ENCODE assay signal across 2 cellular contexts in genomic region chr7:1136841-1137516, GRCh38.
TF ChIP-seq lines count a peak whose summit lies in the region.

No MANE protein-coding gene starts in this region.

TF ChIP-seq in A549, 52 proteins besides CTCF, POLR2A, EP300 and RAD21:
- TF ChIP-seq ATOH8 (CRISPR knock-in tag; IDR thresholded peaks at IDR 0.05; ENCODE audit: low read depth) (no peak), BHLHE40 (IDR thresholded peaks at IDR 0.05; ENCODE audit: low read depth, low read length) (no peak)

TF ChIP-seq in H1, 55 proteins besides CTCF, POLR2A, EP300 and RAD21:
- 0 out of 2 replicates have a peak, but pooled peaks have one; percentile 26 for TF ChIP-seq TCF12 (IDR thresholded peaks at IDR 0.05; ENCODE audit: low read depth, low read length)
- no peak for TF ChIP-seq RNF2 (IDR thresholded peaks at IDR 0.05; ENCODE audit: borderline replicate concordance, low read depth, low read length, missing control alignments, poor library complexity, severe bottlenecking)
- TF ChIP-seq TEAD4 (IDR thresholded peaks at IDR 0.05; ENCODE audit: low read depth, low read length): 0 out of 2 replicates have a peak, but pooled peaks have one; percentile 20
